In genomic region chr1:202010042-202011015, GRCh38 we compare ENCODE assay signal across 8 cellular contexts. TPM values are rescaled to one million over a fixed set of nuclear protein-coding genes. Genes with fewer than 3 reads are reported as not detected.
A peak's percentile ranks its signal among the peaks of the same experiment; 100 is the strongest.
DNase-seq lines count a peak whose midpoint lies in the region; ATAC-seq and TF ChIP-seq lines count a peak whose summit lies in the region.

TSS of gene ELF3 (plus strand) at chr1:202010587. CDS start at chr1:202011137, 550 bp downstream.

- ATAC-seq in HG03095 (IDR thresholded peaks at IDR 0.05; ENCODE audit: unreplicated experiment) (peak; percentile 78), heart right ventricle (peak in 7 of 8 donors; percentile 37 to 79 (median 50))

- intact Hi-C loops in heart right ventricle (cut with DNase I) = loop anchor here in 2 of 10 donors (2.0 kb wide), 1 partner anchor 108 kb away; no protein-coding TSS in a partner anchor

- H3K9me3 ChIP-seq in heart right ventricle (no peaks in the 10 kb centered on the region), HAP-1 (no peaks in the 10 kb centered on the region)

- in situ Hi-C loops in HAP-1 (cut with MboI; ENCODE audit: low sequenced_read_pairs) = no loop called here

- DNase-seq in NCI-H1105 treated with DMSO at 0.1 percent for 48 hours (lab: John Stamatoyannopoulos, UW) (peak; percentile 14), NCI-H1105 (lab: John Stamatoyannopoulos, UW) (no peak), NCI-H526 (lab: John Stamatoyannopoulos, UW) (peak; percentile 97 to 98), heart right ventricle (no peak), substantia nigra (lab: John Stamatoyannopoulos, UW) (no peak), HAP-1 (ENCODE audit: low spot score in 2 of 2) (no peak), AG08395 (ENCODE audit: low spot score) (no peak)

- peaks cover 0 to 36% (median 3%) of the 10 kb centered on the region in 9 donors for H3K36me3 ChIP-seq in heart right ventricle
- H3K36me3 ChIP-seq in HAP-1 (replicated peaks) = peaks cover 10% of the 10 kb centered on the region

- WGBS in heart right ventricle, 2 donors = 74 to 75% methylated on average over 24 of the region's 24 CpGs

- no peaks in the 10 kb centered on the region for H3K27me3 ChIP-seq in heart right ventricle
- no peaks in the 10 kb centered on the region for H3K27me3 ChIP-seq in HAP-1 (ENCODE audit: low read depth)

- no peak for TF ChIP-seq CTCF in heart right ventricle (IDR thresholded peaks at IDR 0.05)

- H3K4me1 ChIP-seq in heart right ventricle (peaks cover 0 to 18% (median 5%) of the 10 kb centered on the region in 9 donors), HAP-1 (no peaks in the 10 kb centered on the region)

- H3K27ac ChIP-seq in heart right ventricle (peak within 1 kb of the TSS in 4 of 10 donors; percentile 18 to 72 (median 36)), substantia nigra (ENCODE audit: low read depth, low read length, poor library complexity, severe bottlenecking) (peak within 1 kb of the TSS; percentile 38)

- H3K4me3 ChIP-seq in heart right ventricle (peak within 1 kb of the TSS in 2 of 10 donors; percentile 26 to 29), HAP-1 (no peak within 1 kb of the TSS)

RNA-seq across cellular contexts. Expression of gene ELF3, which starts in this region (rescaled TPM):
- total RNA-seq in heart right ventricle = 100 to 1,000 TPM in 1 of 10 donors, 10 to 100 TPM in 1, 1 to 10 TPM in 3, under 1 TPM in 3, not detected in 2; 0.09 to 255 (median 1.4) TPM
- 1 to 10 TPM in 1 of 2 donors, under 1 TPM in 1; 0.51 to 2.7 TPM for polyA plus RNA-seq in heart right ventricle

Comparison
In these comparisons a context has a peak if more than half of its experiments do, and no peak if none do; other contexts are left out.
1. DNase-seq: peak in NCI-H1105 treated with DMSO at 0.1 percent for 48 hours (single experiment) and NCI-H526 (2 of 2); none in NCI-H1105 (single experiment), heart right ventricle (0 of 2), substantia nigra (0 of 49), HAP-1 (0 of 2) and AG08395 (single experiment).